ENCODE assay signal across 8 cellular contexts in genomic region chr1:155085504-155086181, GRCh38. TPM values are rescaled to one million over a fixed set of nuclear protein-coding genes. Genes with fewer than 3 reads are reported as not detected.
A peak's percentile ranks its signal among the peaks of the same experiment; 100 is the strongest.
DNase-seq lines count a peak whose midpoint lies in the region; ATAC-seq and TF ChIP-seq lines count a peak whose summit lies in the region.

No MANE protein-coding gene starts in this region.

- H2AFZ ChIP-seq in GM23248 (peak overlapping the region; percentile 94), OCI-LY7 (ENCODE audit: low read length) (peak overlapping the region; percentile 88), osteoblast (ENCODE audit: low read length) (peak overlapping the region; percentile 99)

- H4K20me1 ChIP-seq in GM23248 (ENCODE audit: insufficient read depth) (no peaks in the 10 kb centered on the region), OCI-LY7 (ENCODE audit: insufficient read depth, low read length) (no peaks in the 10 kb centered on the region), osteoblast (ENCODE audit: insufficient read depth, low read length) (peaks cover 3% of the 10 kb centered on the region)

- no TSS peak for BruUV-seq in OCI-LY7 (replicated peaks; lab: Mats Ljungman, UMichigan)

- peak; percentile 88 for DNase-seq in GM23248
- DNase-seq in OCI-LY7 (ENCODE audit: low spot score) = peak; percentile 67
- peak; percentile 80 to 90 for DNase-seq in activated T-cell treated with anti-CD3 and anti-CD28 coated beads, Interleukin-2, amount 50 U/mL, for 72 hours
- peak; percentile 20 for DNase-seq in fibroblast of the aortic adventitia (ENCODE audit: low read depth)
- DNase-seq in osteoblast (ENCODE audit: insufficient read length, low spot score, missing footprints) = peak; percentile 93
- DNase-seq in tibial nerve (ENCODE audit: low spot score in 2 of 2) = peak in 1 of 2 donors; percentile 59
- DNase-seq in mesenteric fat pad (ENCODE audit: low spot score) = no peak

- peaks cover 40% of the 10 kb centered on the region for H3K4me1 Mint-ChIP-seq in activated T-cell treated with anti-CD3 and anti-CD28 coated beads, Interleukin-2, amount 50 U/mL, for 72 hours (ENCODE audit: low read depth)

- H3K4me3 ChIP-seq in GM23248 = peak overlapping the region; percentile 84
- H3K4me3 ChIP-seq in OCI-LY7 (ENCODE audit: low read depth, low read length, poor library complexity, severe bottlenecking) = peak overlapping the region; percentile 81
- peak overlapping the region; percentile 88 for H3K4me3 ChIP-seq in fibroblast of the aortic adventitia (ENCODE audit: low read depth, low read length)
- H3K4me3 ChIP-seq in osteoblast (ENCODE audit: insufficient read depth, low read length) = peak overlapping the region; percentile 87
- peak overlapping the region; percentile 48 to 96 (median 65) for H3K4me3 ChIP-seq in tibial nerve

- no peak for TF ChIP-seq POLR2A in tibial nerve (IDR thresholded peaks at IDR 0.05)

- WGBS in GM23248 (ENCODE audit: low coverage in 1 of 2, low lambda C conversion rate in 2 of 2, missing lambda C conversion rate in 2 of 2), 2 experiments = 1 to 2% methylated on average over 26 to 29 of the region's 35 CpGs
- WGBS in tibial nerve, 2 donors = 1 to 3% methylated on average over 30 to 33 of the region's 35 CpGs

- H3K4me1 ChIP-seq in GM23248 (ENCODE audit: insufficient read depth) = no peaks in the 10 kb centered on the region
- peaks cover 38% of the 10 kb centered on the region for H3K4me1 ChIP-seq in OCI-LY7 (ENCODE audit: insufficient read depth, low read length, poor library complexity, severe bottlenecking)
- peaks cover 5% of the 10 kb centered on the region for H3K4me1 ChIP-seq in osteoblast (ENCODE audit: insufficient read depth, low read length)
- peaks cover 4 to 55% (median 33%) of the 10 kb centered on the region in 4 donors for H3K4me1 ChIP-seq in tibial nerve

- H3K79me2 ChIP-seq in GM23248 (ENCODE audit: insufficient read depth) (no peaks in the 10 kb centered on the region), OCI-LY7 (ENCODE audit: insufficient read depth, low read depth, low read length) (no peaks in the 10 kb centered on the region), osteoblast (ENCODE audit: insufficient read depth, low read length) (no peaks in the 10 kb centered on the region)

- H3K9me2 ChIP-seq in GM23248 (ENCODE audit: insufficient read depth) = no peaks in the 10 kb centered on the region
- no peaks in the 10 kb centered on the region for H3K9me2 ChIP-seq in OCI-LY7 (ENCODE audit: insufficient read depth, low read length)

- peaks cover 0 to 2% of the 10 kb centered on the region in 2 donors for H3K36me3 Mint-ChIP-seq in activated T-cell treated with anti-CD3 and anti-CD28 coated beads, Interleukin-2, amount 50 U/mL, for 72 hours (ENCODE audit: insufficient read depth in 2 of 2)

- TF ChIP-seq CTCF in OCI-LY7 (conservative IDR thresholded peaks at IDR 0.05; ENCODE audit: low read length) = no peak
- TF ChIP-seq CTCF in fibroblast of the aortic adventitia (IDR thresholded peaks at IDR 0.05; ENCODE audit: insufficient read depth, low read length) = no peak
- TF ChIP-seq CTCF in osteoblast (IDR thresholded peaks at IDR 0.05; ENCODE audit: extremely low read depth, low read depth, low read length) = no peak
- no peak for TF ChIP-seq CTCF in tibial nerve (IDR thresholded peaks at IDR 0.05)

- H3F3A ChIP-seq in GM23248 (ENCODE audit: insufficient read depth) = peaks cover 7% of the 10 kb centered on the region; the same call in 1 of the 2 replicates

- intact Hi-C loops in OCI-LY7 (cut with micrococcal nuclease; ENCODE audit: unreplicated experiment) = loop anchor here (1.0 to 2.0 kb wide), 2 partner anchors 69 to 83 kb away; partner anchors contain the start of gene ZBTB7B

- H3K4me2 ChIP-seq in GM23248 (ENCODE audit: unreplicated experiment) (peak overlapping the region; percentile 64), OCI-LY7 (ENCODE audit: low read length) (peak overlapping the region; percentile 99), osteoblast (ENCODE audit: insufficient read depth, low read length) (peak overlapping the region; percentile 91)

- H3K27ac Mint-ChIP-seq in activated T-cell treated with anti-CD3 and anti-CD28 coated beads, Interleukin-2, amount 50 U/mL, for 72 hours = peak overlapping the region; percentile 91

- peaks cover 34% of the 10 kb centered on the region for H3K27me3 ChIP-seq in GM23248 (replicated peaks; ENCODE audit: insufficient read depth)
- H3K27me3 ChIP-seq in osteoblast (ENCODE audit: insufficient read depth, low read length) = peaks cover 33% of the 10 kb centered on the region
- peaks cover 0 to 39% of the 10 kb centered on the region in 2 donors for H3K27me3 ChIP-seq in tibial nerve

- TF ChIP-seq EP300 in tibial nerve (IDR thresholded peaks at IDR 0.05) = no peak

- peak overlapping the region; percentile 52 for H3K27ac ChIP-seq in GM23248
- peak overlapping the region; percentile 87 for H3K27ac ChIP-seq in OCI-LY7 (ENCODE audit: low read depth, low read length, poor library complexity, severe bottlenecking)
- no peak overlapping the region for H3K27ac ChIP-seq in osteoblast (ENCODE audit: low read depth, low read length)
- peak overlapping the region; percentile 87 to 97 (median 92) for H3K27ac ChIP-seq in tibial nerve

- POLR2A ChIA-PET in OCI-LY7 (lab: Charles Lee) = no interaction called here

- peaks cover 34% of the 10 kb centered on the region for H3K27me3 Mint-ChIP-seq in activated T-cell treated with anti-CD3 and anti-CD28 coated beads, Interleukin-2, amount 50 U/mL, for 72 hours (ENCODE audit: low read depth)

- H3K9ac ChIP-seq in GM23248 = peak overlapping the region; percentile 71

- H3K36me3 ChIP-seq in GM23248 (ENCODE audit: low read depth) = no peaks in the 10 kb centered on the region
- H3K36me3 ChIP-seq in OCI-LY7 (ENCODE audit: insufficient read depth, low read length) = no peaks in the 10 kb centered on the region
- H3K36me3 ChIP-seq in osteoblast (ENCODE audit: insufficient read depth, low read length) = no peaks in the 10 kb centered on the region
- no peaks in the 10 kb centered on the region for H3K36me3 ChIP-seq in tibial nerve

- in situ Hi-C loops in GM23248 (cut with MboI) = no loop called here

- CTCF ChIA-PET in OCI-LY7 (lab: Charles Lee; ENCODE audit: unreplicated experiment) = interaction anchor here (0.6 to 1.9 kb wide), 4 partner anchors 26 to 108 kb away, joined by 7 to 11 read pairs (median 8); no protein-coding TSS in a partner anchor

- H3K4me3 Mint-ChIP-seq in activated T-cell treated with anti-CD3 and anti-CD28 coated beads, Interleukin-2, amount 50 U/mL, for 72 hours = peak overlapping the region; percentile 84 to 88

- ATAC-seq in activated T-cell treated with anti-CD3 and anti-CD28 coated beads, Interleukin-2, amount 50 U/mL, for 72 hours (replicated peaks in 1 of 2) = peak; percentile 56 to 57
- ATAC-seq in HG03571 (IDR thresholded peaks at IDR 0.05; ENCODE audit: unreplicated experiment) = no peak

- no peaks in the 10 kb centered on the region for H3K9me3 ChIP-seq in GM23248 (ENCODE audit: low read depth)
- no peaks in the 10 kb centered on the region for H3K9me3 ChIP-seq in OCI-LY7 (ENCODE audit: low read length)
- H3K9me3 ChIP-seq in osteoblast (ENCODE audit: low read depth, low read length) = no peaks in the 10 kb centered on the region
- no peaks in the 10 kb centered on the region for H3K9me3 ChIP-seq in tibial nerve

- H3K9me3 Mint-ChIP-seq in activated T-cell treated with anti-CD3 and anti-CD28 coated beads, Interleukin-2, amount 50 U/mL, for 72 hours = no peaks in the 10 kb centered on the region

RNA-seq across cellular contexts. Expression of gene EFNA3, which starts 7.0 kb away (rescaled TPM):
- total RNA-seq in GM23248 (2014; rRNA removed; shearing (Covaris generic)) = 1.4 and 3.0 TPM in 2 replicates
- polyA plus RNA-seq in GM23248 (2016; fragmentation: Nextera tagmentation; extraction: Ambion mirVana) = 2.5 and 2.7 TPM in 2 replicates
- total RNA-seq in OCI-LY7 (2014; rRNA removed; shearing (Covaris generic)) = 5.7 and 6.7 TPM in 2 replicates
- total RNA-seq in OCI-LY7 (2022) (4.8 and 10.8 TPM in 2 replicates), fibroblast of the aortic adventitia (ENCODE audit: low replicate concordance) (0.90 TPM in 1 of 2 replicates, not detected in the other), osteoblast (1.4 and 2.1 TPM in 2 replicates), tibial nerve (1 to 10 TPM in 2 of 4 donors, under 1 TPM in 1, not detected in 1; 0.63 to 1.2 (median 1.2) TPM), mesenteric fat pad (0.58 TPM)
- 1 to 10 TPM; 4.1 to 4.7 TPM for total RNA-seq in activated T-cell treated with anti-CD3 and anti-CD28 coated beads, Interleukin-2, amount 50 U/mL, for 72 hours

RNA-seq across cellular contexts. Expression of gene EFNA4, which starts 22.1 kb away (rescaled TPM):
- total RNA-seq in GM23248 (2014; rRNA removed; shearing (Covaris generic)) = 2.4 and 5.5 TPM in 2 replicates
- polyA plus RNA-seq in GM23248 (2016; fragmentation: Nextera tagmentation; extraction: Ambion mirVana) = 4.4 and 4.6 TPM in 2 replicates
- total RNA-seq in OCI-LY7 (2014; rRNA removed; shearing (Covaris generic)) = 10.5 and 11.5 TPM in 2 replicates
- total RNA-seq in OCI-LY7 (2022) (9.0 and 10.1 TPM in 2 replicates), fibroblast of the aortic adventitia (ENCODE audit: low replicate concordance) (2.4 and 5.3 TPM in 2 replicates), osteoblast (3.5 and 3.6 TPM in 2 replicates), tibial nerve (1 to 10 TPM in 3 of 4 donors, under 1 TPM in 1; 0.87 to 4.2 (median 1.8) TPM), mesenteric fat pad (3.1 TPM)
- total RNA-seq in activated T-cell treated with anti-CD3 and anti-CD28 coated beads, Interleukin-2, amount 50 U/mL, for 72 hours = 1 to 10 TPM; 3.4 to 4.0 TPM

RNA-seq across cellular contexts. Expression of gene ADAM15, which starts 34.5 kb away (rescaled TPM):
- total RNA-seq in GM23248 (2014; rRNA removed; shearing (Covaris generic)) = 85.6 and 109 TPM in 2 replicates
- polyA plus RNA-seq in GM23248 (2016; fragmentation: Nextera tagmentation; extraction: Ambion mirVana) = 73.0 and 80.4 TPM in 2 replicates
- total RNA-seq in OCI-LY7 (2014; rRNA removed; shearing (Covaris generic)) = 14.2 and 19.7 TPM in 2 replicates
- total RNA-seq in OCI-LY7 (2022) (50.4 and 56.1 TPM in 2 replicates), fibroblast of the aortic adventitia (ENCODE audit: low replicate concordance) (39.0 and 69.9 TPM in 2 replicates), osteoblast (89.0 and 101 TPM in 2 replicates), tibial nerve (100 to 1,000 TPM; 111 to 202 (median 168) TPM), mesenteric fat pad (176 TPM)
- 10 to 100 TPM; 40.8 to 42.1 TPM for total RNA-seq in activated T-cell treated with anti-CD3 and anti-CD28 coated beads, Interleukin-2, amount 50 U/mL, for 72 hours

RNA-seq across cellular contexts. Expression of gene EFNA1, which starts 42.0 kb away (rescaled TPM):
- not detected in 2 replicates for total RNA-seq in GM23248 (2014; rRNA removed; shearing (Covaris generic))
- polyA plus RNA-seq in GM23248 (2016; fragmentation: Nextera tagmentation; extraction: Ambion mirVana) = not detected in 2 replicates
- not detected in 2 replicates for total RNA-seq in OCI-LY7 (2014; rRNA removed; shearing (Covaris generic))
- total RNA-seq in OCI-LY7 (2022) (not detected in 2 replicates), fibroblast of the aortic adventitia (ENCODE audit: low replicate concordance) (0.16 and 0.54 TPM in 2 replicates), osteoblast (0.36 and 0.88 TPM in 2 replicates), tibial nerve (10 to 100 TPM; 27.4 to 41.4 (median 34.0) TPM), mesenteric fat pad (17.8 TPM)
- 1 to 10 TPM in 1 of 2 donors, under 1 TPM in 1; 1.00 to 1.4 TPM for total RNA-seq in activated T-cell treated with anti-CD3 and anti-CD28 coated beads, Interleukin-2, amount 50 U/mL, for 72 hours

RNA-seq across cellular contexts. Expression of gene SLC50A1, which starts 50.0 kb away (rescaled TPM):
- total RNA-seq in GM23248 (2014; rRNA removed; shearing (Covaris generic)) = 33.4 and 34.1 TPM in 2 replicates
- polyA plus RNA-seq in GM23248 (2016; fragmentation: Nextera tagmentation; extraction: Ambion mirVana) = 55.1 and 58.3 TPM in 2 replicates
- total RNA-seq in OCI-LY7 (2014; rRNA removed; shearing (Covaris generic)) = 11.6 and 12.3 TPM in 2 replicates
- 46.1 and 48.0 TPM in 2 replicates for total RNA-seq in OCI-LY7 (2022)
- 10 to 100 TPM; 65.0 to 66.3 TPM for total RNA-seq in activated T-cell treated with anti-CD3 and anti-CD28 coated beads, Interleukin-2, amount 50 U/mL, for 72 hours
- total RNA-seq in fibroblast of the aortic adventitia (ENCODE audit: low replicate concordance) = 25.6 and 39.3 TPM in 2 replicates
- total RNA-seq in osteoblast = 34.5 and 38.0 TPM in 2 replicates
- total RNA-seq in tibial nerve = 10 to 100 TPM in 3 of 4 donors, 1 to 10 TPM in 1; 5.7 to 33.9 (median 14.9) TPM
- 30.2 TPM for total RNA-seq in mesenteric fat pad
